In the genomic region with DNA sequence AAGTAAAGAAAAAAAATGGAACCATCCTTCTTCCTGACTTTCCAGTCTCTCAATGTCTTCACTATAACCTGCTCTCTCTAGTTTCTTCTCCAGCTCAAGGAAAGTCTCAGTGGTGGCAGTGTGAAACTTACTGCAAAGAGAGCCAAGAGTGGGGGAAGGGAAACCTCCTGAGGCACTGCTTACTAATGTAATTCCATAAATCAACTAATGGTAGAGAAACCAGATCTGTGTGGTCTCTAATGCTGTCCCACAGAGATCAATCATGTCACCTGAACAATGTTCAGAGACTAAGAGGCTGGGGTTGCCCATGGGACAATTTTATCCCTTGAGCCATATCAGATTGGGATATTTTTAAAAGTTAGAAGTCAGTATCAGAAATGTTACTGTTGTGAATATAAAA, we compare ENCODE assay signal across 22 cellular contexts. TPM values are rescaled to one million over a fixed set of nuclear protein-coding genes. Genes with fewer than 3 reads are reported as not detected.
DNase-seq lines count a peak whose midpoint lies in the region; ATAC-seq, FAIRE-seq and TF ChIP-seq lines count a peak whose summit lies in the region.
"Had no signal": no experiment of that assay in that cellular context is flagged by ENCODE, and none has a peak within 500 bp of the region (broad histone marks: within the 10 kb centered on the region; RNA-seq: fewer than 3 reads in every experiment).

No MANE protein-coding gene starts in this region.

- ATAC-seq in pancreas (peak in 3 of 4 donors; percentile 51 to 61 (median 57)), GM19351 (IDR thresholded peaks at IDR 0.05; ENCODE audit: unreplicated experiment) (no peak)
- ATAC-seq: left lobe of liver, PC-3 had no signal

- H3K27me3 Mint-ChIP-seq in glutamatergic neuron (ENCODE audit: unreplicated experiment) (peaks cover 4% of the 10 kb centered on the region), Caco-2 (ENCODE audit: insufficient read depth, unreplicated experiment) (no peaks in the 10 kb centered on the region)

- FAIRE-seq in pancreas (lab: Jason Lieb, UNC): no peak
- FAIRE-seq: endothelial cell of umbilical vein had no signal

- no peaks in the 10 kb centered on the region for H3K27me3 ChIP-seq in pancreas
- H3K27me3 ChIP-seq in Caco-2 (replicated peaks; ENCODE audit: control insufficient read depth, insufficient read depth, low read length): no peaks in the 10 kb centered on the region; the same call in 1 of the 2 replicates
- H3K27me3 ChIP-seq: brain microvascular endothelial cell, SJCRH30, uterus had no signal

- no peak overlapping the region for H3K27ac ChIP-seq in pancreas
- H3K27ac ChIP-seq: brain microvascular endothelial cell, SJCRH30, stomach, uterus had no signal

- H3K36me3 ChIP-seq in pancreas: no peaks in the 10 kb centered on the region
- no peaks in the 10 kb centered on the region for H3K36me3 ChIP-seq in Caco-2 (ENCODE audit: control insufficient read depth, insufficient read depth, low read length)
- H3K36me3 ChIP-seq: brain microvascular endothelial cell, SJCRH30, stomach, uterus had no signal

- H3K9me3 Mint-ChIP-seq in glutamatergic neuron (ENCODE audit: unreplicated experiment): peaks cover 5% of the 10 kb centered on the region
- no peaks in the 10 kb centered on the region for H3K9me3 Mint-ChIP-seq in Caco-2 (ENCODE audit: unreplicated experiment)

- H3K4me1 Mint-ChIP-seq in glutamatergic neuron (ENCODE audit: low read depth, unreplicated experiment): peaks cover 36% of the 10 kb centered on the region
- H3K4me1 Mint-ChIP-seq in Caco-2 (ENCODE audit: low read depth, unreplicated experiment): peaks cover under 1% of the 10 kb centered on the region

- H3K36me3 Mint-ChIP-seq in glutamatergic neuron (ENCODE audit: unreplicated experiment) (no peaks in the 10 kb centered on the region), Caco-2 (ENCODE audit: insufficient read depth, unreplicated experiment) (no peaks in the 10 kb centered on the region)

- BruUV-seq in Caco-2 (replicated peaks; lab: Mats Ljungman, UMichigan): no TSS peak

- H3K4me3 ChIP-seq in GM12865 (ENCODE audit: low read depth, low read length): no peak overlapping the region
- no peak overlapping the region for H3K4me3 ChIP-seq in pancreas
- H3K4me3 ChIP-seq in Caco-2 (ENCODE audit: low read depth, low read length): no peak overlapping the region
- H3K4me3 ChIP-seq: mucosa of descending colon, SJCRH30, stomach, uterus had no signal

- H3K4me3 Mint-ChIP-seq in glutamatergic neuron (ENCODE audit: unreplicated experiment): peak overlapping the region; percentile 55
- H3K4me3 Mint-ChIP-seq in Caco-2 (ENCODE audit: unreplicated experiment): no peak overlapping the region
- H3K4me3 Mint-ChIP-seq: activated naive CD8-positive, alpha-beta T cell had no signal

- H3K27ac Mint-ChIP-seq in glutamatergic neuron (ENCODE audit: unreplicated experiment) (no peak overlapping the region), Caco-2 (ENCODE audit: unreplicated experiment) (no peak overlapping the region)
- H3K27ac Mint-ChIP-seq: activated naive CD8-positive, alpha-beta T cell had no signal

- TF ChIP-seq CTCF in GM12865 (IDR thresholded peaks at IDR 0.05; ENCODE audit: insufficient read depth, low read depth, low read length, missing control alignments) (no peak), glutamatergic neuron (IDR thresholded peaks at IDR 0.05; ENCODE audit: partially characterized antibody, unreplicated experiment) (no peak), pancreas (IDR thresholded peaks at IDR 0.05) (no peak), Caco-2 (IDR thresholded peaks at IDR 0.05; ENCODE audit: insufficient read depth in 1 of 2, low read depth in 1 of 2, low read length in 1 of 2, severe bottlenecking in 1 of 2, unreplicated experiment in 1 of 2) (no peak)

- H3K4me1 ChIP-seq in pancreas (peaks cover 0 to 14% (median 6%) of the 10 kb centered on the region in 3 donors), Caco-2 (0 out of 2 replicates have a peak, but pooled peaks cover 4% of the 10 kb centered on the region)
- H3K4me1 ChIP-seq: uterus had no signal

- H3K9me3 ChIP-seq in pancreas: no peaks in the 10 kb centered on the region
- H3K9me3 ChIP-seq in Caco-2: no peaks in the 10 kb centered on the region
- H3K9me3 ChIP-seq: mucosa of descending colon, SJCRH30, stomach, uterus had no signal

- POLR2A ChIA-PET in Caco-2 (lab: Charles Lee): no interaction called here

- CTCF ChIA-PET in Caco-2 (lab: Charles Lee): no interaction called here

- DNase-seq in GM12865 (ENCODE audit: low read depth) (peak; percentile 40), NCI-H82 (lab: John Stamatoyannopoulos, UW) (peak; percentile 84), glutamatergic neuron (peak; percentile 21), pancreas (peak in 3 of 6 donors; percentile 26 to 48 (median 34)), Caco-2 (no peak), mesenteric fat pad (ENCODE audit: low spot score) (no peak)
- DNase-seq: activated CD4-positive, CD25-positive, alpha-beta regulatory T cell treated with anti-CD3 and anti-CD28 coated beads, Interleukin-2, amount 50 U/mL, for 72 hours; brain microvascular endothelial cell; Calu3; GF-D8; NCI-H1694; PC-3; stomach; uterus had no signal

- intact Hi-C loops in pancreas (cut with DNase I) (no loop called here), Caco-2 (cut with micrococcal nuclease; ENCODE audit: unreplicated experiment) (no loop called here)

RNA-seq across cellular contexts. Expression of gene CXXC4, which starts 7.6 kb away (rescaled TPM):
- 21.8 TPM for total RNA-seq in glutamatergic neuron (ENCODE audit: unreplicated experiment)
- total RNA-seq in pancreas: 1 to 10 TPM; 1.6 to 5.9 (median 3.7) TPM
- 1 to 10 TPM; 1.9 to 3.5 TPM for polyA plus RNA-seq in pancreas
- 2.9 and 3.1 TPM in 2 replicates for total RNA-seq in Caco-2 (2022)
- 1.1 TPM for total RNA-seq in mesenteric fat pad
- total RNA-seq: activated CD8-positive, alpha-beta memory T cell treated with anti-CD3 and anti-CD28 coated beads for 36 hours; endothelial cell of umbilical vein; osteocyte; PC-3 had no signal
- polyA plus RNA-seq: endothelial cell of umbilical vein had no signal

Comparison
In these comparisons a context has a peak if more than half of its experiments do, and no peak if none do; other contexts are left out.
1. DNase-seq: peak in GM12865 (single experiment), NCI-H82 (single experiment) and glutamatergic neuron (single experiment); none in Caco-2 (0 of 2) and mesenteric fat pad (single experiment).